In the genomic region with DNA sequence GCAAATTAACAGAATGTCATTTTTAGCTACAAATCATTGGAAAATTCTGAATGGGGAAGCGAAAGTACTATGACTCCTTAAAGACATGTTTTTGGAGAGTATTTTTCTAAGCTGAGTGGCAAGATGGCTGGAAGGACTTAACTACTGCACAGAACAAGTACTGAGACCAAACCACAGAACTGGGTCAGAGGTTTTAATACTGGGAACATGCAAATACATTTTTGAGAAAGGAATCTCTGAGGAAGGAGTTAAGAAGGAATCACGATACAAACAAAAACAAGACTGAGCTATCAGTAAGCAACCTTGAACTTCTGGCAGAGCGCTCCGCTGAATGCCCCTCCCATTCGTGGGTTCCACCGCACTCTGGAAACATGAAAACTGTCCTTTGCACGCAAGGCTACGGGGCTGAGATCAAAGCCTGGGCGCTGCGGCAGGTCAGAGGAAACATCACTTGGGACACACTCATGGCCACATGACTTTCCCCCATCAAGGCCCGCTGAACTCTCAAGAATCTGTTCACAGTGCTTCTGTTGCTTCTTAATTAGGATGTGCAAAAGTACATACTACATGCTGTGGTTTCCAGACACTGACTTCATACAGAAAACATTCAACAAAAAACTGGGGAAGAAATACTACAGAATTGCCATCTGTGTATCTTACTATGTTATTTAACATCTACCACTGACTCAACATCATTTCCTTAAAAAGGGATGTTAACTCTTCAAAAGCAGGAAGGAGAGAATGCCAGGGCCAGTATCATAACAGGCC, we compare ENCODE assay signal across 1 cellular context.
TF ChIP-seq lines count a peak whose summit lies in the region.

No MANE protein-coding gene starts in this region.

TF ChIP-seq in SK-N-SH, 30 proteins besides CTCF, POLR2A, EP300 and RAD21 (continued from another document):
- TF ChIP-seq MEF2A (IDR thresholded peaks at IDR 0.05; ENCODE audit: borderline replicate concordance, low read depth) (no peak), POLR2AphosphoS5 (IDR thresholded peaks at IDR 0.05; ENCODE audit: low read depth, low read length) (no peak), ELF1 (IDR thresholded peaks at IDR 0.05) (no peak), FOSL2 (IDR thresholded peaks at IDR 0.05; ENCODE audit: borderline replicate concordance, low read depth) (no peak)
- TF ChIP-seq, protein P1, sequence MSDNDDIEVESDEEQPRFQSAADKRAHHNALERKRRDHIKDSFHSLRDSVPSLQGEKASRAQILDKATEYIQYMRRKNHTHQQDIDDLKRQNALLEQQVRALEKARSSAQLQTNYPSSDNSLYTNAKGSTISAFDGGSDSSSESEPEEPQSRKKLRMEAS (IDR thresholded peaks at IDR 0.05; ENCODE audit: low read depth), result no peak
